4 cellular contexts compared by ENCODE assay signal in genomic region chr6:85908120-85908519, GRCh38.
DNase-seq lines count a peak whose midpoint lies in the region; ATAC-seq and TF ChIP-seq lines count a peak whose summit lies in the region.
"Not testable (repeated sequence)": the region's sequence is repeated elsewhere in the genome, so short reads cannot be mapped to it uniquely, and the experiment has no call there.

No MANE protein-coding gene starts in this region.

- not testable (repeated sequence) for TF ChIP-seq POLR2A in prostate gland (IDR thresholded peaks at IDR 0.05)

- not testable (repeated sequence) for H3K4me3 ChIP-seq in LNCaP clone FGC (ENCODE audit: low read depth, low read length); prostate gland

- H3K27me3 ChIP-seq in prostate gland (replicated peaks; ENCODE audit: insufficient read depth), result not testable (repeated sequence)

- H3K27ac ChIP-seq in C4-2B (peak overlapping the region; percentile 87), prostate gland (peak overlapping the region; percentile 11 to 62)

- TF ChIP-seq CTCF in C4-2B (conservative IDR thresholded peaks at IDR 0.05); LNCaP clone FGC (IDR thresholded peaks at IDR 0.05; ENCODE audit: control insufficient read depth, extremely low read depth, insufficient read depth); prostate gland (IDR thresholded peaks at IDR 0.05): not testable (repeated sequence)

- not testable (repeated sequence) for H3K36me3 ChIP-seq in prostate gland

- peak; percentile 69 for DNase-seq in LNCaP clone FGC (ENCODE audit: low read depth)
- DNase-seq in left lobe of liver (ENCODE audit: low spot score), result not testable (repeated sequence)
- DNase-seq in prostate gland (ENCODE audit: low spot score), result peak; percentile 46

- H3K4me1 ChIP-seq in prostate gland (replicated peaks), result not testable (repeated sequence)

- not testable (repeated sequence) for H3K9me3 ChIP-seq in prostate gland

- intact Hi-C loops in prostate gland (cut with DNase I), result not testable (repeated sequence)

- peak; percentile 68 for ATAC-seq in left lobe of liver

- WGBS in prostate gland, result 76% methylated on average over 4 of the region's 4 CpGs
